In the genomic region with DNA sequence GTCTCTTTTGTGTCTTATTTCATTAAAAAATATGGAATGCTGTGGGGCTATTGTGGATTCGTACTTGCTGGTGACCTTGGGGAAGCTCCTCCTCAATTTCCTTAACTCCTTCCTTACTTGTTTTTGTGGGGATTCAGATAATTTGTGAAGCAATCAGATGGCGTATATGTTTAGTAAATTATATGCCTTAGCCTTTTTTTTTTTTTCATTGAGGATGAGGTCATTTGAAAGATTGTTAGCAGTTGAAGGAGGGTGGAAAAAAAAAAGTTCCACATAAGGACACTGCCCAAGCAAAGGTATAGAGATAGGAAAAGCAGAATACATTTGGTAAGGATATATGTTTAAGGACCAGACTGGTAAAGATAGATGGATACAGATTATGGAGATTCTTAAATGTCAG, we compare ENCODE assay signal across 19 cellular contexts. TPM values are rescaled to one million over a fixed set of nuclear protein-coding genes. Genes with fewer than 3 reads are reported as not detected.
DNase-seq lines count a peak whose midpoint lies in the region; ATAC-seq, FAIRE-seq and TF ChIP-seq lines count a peak whose summit lies in the region.
"Had no signal": no experiment of that assay in that cellular context is flagged by ENCODE, and none has a peak within 500 bp of the region (broad histone marks: within the 10 kb centered on the region; RNA-seq: fewer than 3 reads in every experiment).

No MANE protein-coding gene starts in this region.

- H3K4me2 ChIP-seq in HepG2 (ENCODE audit: low read depth, low read length) = peak overlapping the region; percentile 98
- H3K4me2 ChIP-seq: smooth muscle cell had no signal

- in situ Hi-C loops in HepG2 (cut with HindIII; ENCODE audit: extremely low pct_ligation_motif_present, low pct_unique_long_range_greater_than_20kb) = no loop called here
- in situ Hi-C loops in GM13976 (cut with MboI; ENCODE audit: low sequenced_read_pairs, unreplicated experiment) = no loop called here

- H3K4me3 ChIP-seq in HepG2 (replicated peaks in 1 of 3; ENCODE audit: insufficient read depth in 1 of 3, low read depth in 2 of 3, low read length in 3 of 3) (no peak overlapping the region), stomach (peak overlapping the region in 1 of 4 donors; percentile 71), prostate gland (no peak overlapping the region)
- H3K4me3 ChIP-seq: smooth muscle cell had no signal

- WGBS in HepG2 (ENCODE audit: low lambda C conversion rate) = 82% methylated on average over 2 of the region's 2 CpGs
- WGBS in stomach, 5 donors = 47 to 56% (median 50%) methylated on average over 2 of the region's 2 CpGs
- WGBS in prostate gland = 49% methylated on average over 2 of the region's 2 CpGs

- intact Hi-C loops in HepG2 (cut with micrococcal nuclease; ENCODE audit: unreplicated experiment) = no loop called here
- intact Hi-C loops in stomach (cut with DNase I; ENCODE audit: low total_unique reads) = no loop called here
- intact Hi-C loops in prostate gland (cut with DNase I) = loop anchor here (5.0 to 10.0 kb wide), 2 partner anchors 156 to 162 kb away; a partner anchor contains a TSS

- TF ChIP-seq POLR2A in HepG2 (IDR thresholded peaks at IDR 0.05; ENCODE audit: insufficient read depth in 1 of 2, low read depth in 2 of 2, low read length in 2 of 2) (no peak), stomach (IDR thresholded peaks at IDR 0.05) (no peak), prostate gland (IDR thresholded peaks at IDR 0.05) (no peak)

- FAIRE-seq in HepG2 (lab: Jason Lieb, UNC) = no peak

- TF ChIP-seq CTCF in HepG2 (CRISPR knock-in tag; IDR thresholded peaks at IDR 0.05) = no peak
- TF ChIP-seq CTCF in stomach (IDR thresholded peaks at IDR 0.05) = no peak
- no peak for TF ChIP-seq CTCF in prostate gland (IDR thresholded peaks at IDR 0.05)
- no peak for TF ChIP-seq CTCF in GM13976 (IDR thresholded peaks at IDR 0.05; ENCODE audit: borderline replicate concordance, control extremely low read depth, extremely low read depth, insufficient read depth, missing control alignments)

- CTCF ChIA-PET in HEK293T (lab: Yijun Ruan, JAX) (interaction anchor here (0.6 kb wide), 1 partner anchor 857 kb away, joined by 3 read pairs; no protein-coding TSS in a partner anchor), HepG2 (lab: Yijun Ruan, JAX; ENCODE audit: low intra/inter-chr PET ratio, low total read pairs) (no interaction called here)

- H4K20me1 ChIP-seq in HepG2 (ENCODE audit: insufficient read depth, low read length) = peaks cover 44% of the 10 kb centered on the region

- BruUV-seq in HepG2 (replicated peaks; lab: Mats Ljungman, UMichigan) = no TSS peak

- peaks cover 82% of the 10 kb centered on the region for H3K79me2 ChIP-seq in HepG2 (ENCODE audit: insufficient read depth, low read length)

- H3K4me1 ChIP-seq in HepG2 (ENCODE audit: insufficient read depth, low read length) (peaks cover 52% of the 10 kb centered on the region), stomach (peaks cover 13 to 69% (median 32%) of the 10 kb centered on the region in 4 donors), prostate gland (replicated peaks) (no peaks in the 10 kb centered on the region)

- DNase-seq in HEK293T (ENCODE audit: extremely low spot score) = no peak
- no peak for DNase-seq in HepG2 (ENCODE audit: low spot score)
- DNase-seq in stomach = no peak
- no peak for DNase-seq in prostate gland (ENCODE audit: low spot score)
- DNase-seq in GM13976 (ENCODE audit: low spot score) = no peak
- DNase-seq: activated CD4-positive, CD25-positive, alpha-beta regulatory T cell treated with anti-CD3 and anti-CD28 coated beads, Interleukin-2, amount 50 U/mL, for 72 hours; activated T-cell treated with anti-CD3 and anti-CD28 coated beads for 4 hours; CD4-positive, alpha-beta memory T cell; MM.1S; NCI-H2029; NCI-H526 treated with DMSO at 0.1 percent for 48 hours had no signal

- H3K27me3 ChIP-seq in HepG2 (ENCODE audit: control insufficient read depth in 1 of 2, insufficient read depth in 2 of 2, low read length in 2 of 2) (no peaks in the 10 kb centered on the region; a peak in 1 of 5 replicates), stomach (no peaks in the 10 kb centered on the region), prostate gland (replicated peaks; ENCODE audit: insufficient read depth) (no peaks in the 10 kb centered on the region)

- no peak overlapping the region for H3K9ac ChIP-seq in HepG2 (ENCODE audit: insufficient read depth, low read depth, low read length)

- POLR2A ChIA-PET in HEK293T (lab: Yijun Ruan, JAX) (no interaction called here), HepG2 (lab: Yijun Ruan, JAX) (no interaction called here)

- H2AFZ ChIP-seq in HepG2 (ENCODE audit: low read length) = no peak overlapping the region

- TF ChIP-seq RAD21 in HepG2 (CRISPR knock-in tag; IDR thresholded peaks at IDR 0.05) = no peak

- H3K36me3 ChIP-seq in HepG2 (replicated peaks in 1 of 2; ENCODE audit: control insufficient read depth in 1 of 2, insufficient read depth in 2 of 2, low read length in 2 of 2) (no peaks in the 10 kb centered on the region), stomach (no peaks in the 10 kb centered on the region), prostate gland (no peaks in the 10 kb centered on the region)

- peak overlapping the region; percentile 48 for H3K27ac ChIP-seq in angular gyrus (ENCODE audit: low read depth, low read length)
- H3K27ac ChIP-seq in HepG2 (ENCODE audit: extremely low read length, insufficient read depth, low read length) = no peak overlapping the region
- peak overlapping the region in 4 of 5 donors; percentile 34 to 99 (median 47) for H3K27ac ChIP-seq in stomach
- no peak overlapping the region for H3K27ac ChIP-seq in prostate gland

- TF ChIP-seq EP300 in HepG2 (IDR thresholded peaks at IDR 0.05; ENCODE audit: low read depth in 2 of 2, low read length in 2 of 2) (no peak), HepG2 (CRISPR knock-in tag; IDR thresholded peaks at IDR 0.05; ENCODE audit: borderline replicate concordance) (no peak), stomach (IDR thresholded peaks at IDR 0.05) (no peak)

- ATAC-seq in HepG2 (no peak), GM18873 (IDR thresholded peaks at IDR 0.05; ENCODE audit: low FRiP score, unreplicated experiment) (no peak), HG03280 (IDR thresholded peaks at IDR 0.05; ENCODE audit: unreplicated experiment) (no peak)

- H3K9me3 ChIP-seq in HepG2 (ENCODE audit: low read length) (no peaks in the 10 kb centered on the region), stomach (no peaks in the 10 kb centered on the region), prostate gland (no peaks in the 10 kb centered on the region)

RNA-seq across cellular contexts. Expression of a gene that starts 3.3 kb away (rescaled TPM):
- 28.1 and 46.0 TPM in 2 replicates for total RNA-seq in HepG2 (2016; rRNA removed; fragmentation: Illumina TruSeq; extraction: Trizol)
- total RNA-seq in HepG2 (2016; cell fraction: cytosol; rRNA removed; fragmentation: Illumina TruSeq; extraction: Trizol; ENCODE audit: low read depth) = 217 and 228 TPM in 2 replicates
- 28.8 and 45.3 TPM in 2 replicates for total RNA-seq in HepG2 (2016; cell fraction: insoluble cytoplasmic fraction; rRNA removed; fragmentation: Illumina TruSeq; extraction: Trizol)
- 72.6 and 86.1 TPM in 2 replicates for total RNA-seq in HepG2 (2016; cell fraction: membrane; rRNA removed; fragmentation: Illumina TruSeq; extraction: Trizol)
- 43.9 and 45.5 TPM in 2 replicates for total RNA-seq in HepG2 (2016; cell fraction: nucleus; rRNA removed; fragmentation: Illumina TruSeq; extraction: Trizol)
- 32.0 and 39.8 TPM in 2 replicates for polyA plus RNA-seq in HepG2 (2011; rRNA removed)
- polyA plus RNA-seq in HepG2 (2011; cell fraction: cytosol; rRNA removed) = 21.6 and 31.0 TPM in 2 replicates
- polyA plus RNA-seq in HepG2 (2011; cell fraction: nucleus; rRNA removed) = 14.4 and 18.7 TPM in 2 replicates
- polyA plus RNA-seq in HepG2 (2012) = 37.4 and 44.5 TPM in 2 replicates
- polyA plus RNA-seq in HepG2 (2016; cell fraction: cytosol; fragmentation: Illumina TruSeq; extraction: Trizol; ENCODE audit: low read depth) = 6.6 and 7.0 TPM in 2 replicates
- 21.5 and 26.7 TPM in 2 replicates for polyA plus RNA-seq in HepG2 (2016; cell fraction: insoluble cytoplasmic fraction; fragmentation: Illumina TruSeq; extraction: Trizol; ENCODE audit: low read depth)
- 13.9 and 14.4 TPM in 2 replicates for polyA plus RNA-seq in HepG2 (2016; cell fraction: membrane; fragmentation: Illumina TruSeq; extraction: Trizol; ENCODE audit: low read depth)
- 51.2 and 51.6 TPM in 2 replicates for polyA plus RNA-seq in HepG2 (2016; cell fraction: nucleus; fragmentation: Illumina TruSeq; extraction: Trizol; ENCODE audit: insufficient read depth, low read depth)
- 50.9 and 117 TPM in 2 replicates for polyA minus RNA-seq in HepG2 (2011; rRNA and poly(A)+ RNA removed; ENCODE audit: low replicate concordance)
- polyA minus RNA-seq in HepG2 (2011; cell fraction: cytosol; rRNA and poly(A)+ RNA removed) = 55.4 and 59.3 TPM in 2 replicates
- polyA minus RNA-seq in HepG2 (2011; cell fraction: nucleus; rRNA and poly(A)+ RNA removed) = 74.9 and 95.4 TPM in 2 replicates
- total RNA-seq in stomach = 100 to 1,000 TPM in 2 of 5 donors, 10 to 100 TPM in 2, 1 to 10 TPM in 1; 6.7 to 130 (median 59.8) TPM
- polyA plus RNA-seq in stomach = 10 to 100 TPM; 24.9 to 35.1 (median 27.2) TPM
- 100 to 1,000 TPM in 1 of 2 donors, 10 to 100 TPM in 1; 77.3 to 105 TPM for total RNA-seq in prostate gland

RNA-seq across cellular contexts. Expression of a gene that starts 24.0 kb away (rescaled TPM):
- total RNA-seq in HepG2 (2016; rRNA removed; fragmentation: Illumina TruSeq; extraction: Trizol) (not detected in 2 replicates), stomach (not detected), prostate gland (not detected)
- total RNA-seq in HepG2 (2016; cell fraction: cytosol; rRNA removed; fragmentation: Illumina TruSeq; extraction: Trizol; ENCODE audit: low read depth) = not detected in 2 replicates
- not detected in 2 replicates for total RNA-seq in HepG2 (2016; cell fraction: insoluble cytoplasmic fraction; rRNA removed; fragmentation: Illumina TruSeq; extraction: Trizol)
- not detected in 2 replicates for total RNA-seq in HepG2 (2016; cell fraction: membrane; rRNA removed; fragmentation: Illumina TruSeq; extraction: Trizol)
- total RNA-seq in HepG2 (2016; cell fraction: nucleus; rRNA removed; fragmentation: Illumina TruSeq; extraction: Trizol) = not detected in 2 replicates
- polyA plus RNA-seq in HepG2 (2011; rRNA removed) (not detected in 2 replicates), stomach (not detected)
- polyA plus RNA-seq in HepG2 (2011; cell fraction: cytosol; rRNA removed) = not detected in 2 replicates
- not detected in 2 replicates for polyA plus RNA-seq in HepG2 (2011; cell fraction: nucleus; rRNA removed)
- not detected in 2 replicates for polyA plus RNA-seq in HepG2 (2012)
- not detected in 2 replicates for polyA plus RNA-seq in HepG2 (2016; cell fraction: cytosol; fragmentation: Illumina TruSeq; extraction: Trizol; ENCODE audit: low read depth)
- polyA plus RNA-seq in HepG2 (2016; cell fraction: insoluble cytoplasmic fraction; fragmentation: Illumina TruSeq; extraction: Trizol; ENCODE audit: low read depth) = not detected in 2 replicates
- not detected in 2 replicates for polyA plus RNA-seq in HepG2 (2016; cell fraction: membrane; fragmentation: Illumina TruSeq; extraction: Trizol; ENCODE audit: low read depth)
- polyA plus RNA-seq in HepG2 (2016; cell fraction: nucleus; fragmentation: Illumina TruSeq; extraction: Trizol; ENCODE audit: insufficient read depth, low read depth) = not detected in 2 replicates
- polyA minus RNA-seq in HepG2 (2011; rRNA and poly(A)+ RNA removed; ENCODE audit: low replicate concordance) = 0.51 TPM in 1 of 2 replicates, not detected in the other
- polyA minus RNA-seq in HepG2 (2011; cell fraction: cytosol; rRNA and poly(A)+ RNA removed) = not detected in 2 replicates
- polyA minus RNA-seq in HepG2 (2011; cell fraction: nucleus; rRNA and poly(A)+ RNA removed) = not detected in 2 replicates
- total RNA-seq: CD4-positive, alpha-beta memory T cell; Daoy; liver; omental fat pad; smooth muscle cell had no signal
- polyA plus RNA-seq: CD4-positive, alpha-beta memory T cell; smooth muscle cell; thymus had no signal

Comparison
In these comparisons a context has a peak if more than half of its experiments do, and no peak if none do; other contexts are left out.
1. H3K27ac ChIP-seq: peak in angular gyrus (single experiment) and stomach (4 of 5); none in HepG2 (single experiment) and prostate gland (0 of 2).